In genomic region chr7:75876126-75876881, GRCh38 we compare ENCODE assay signal across 18 cellular contexts. TPM values are rescaled to one million over a fixed set of nuclear protein-coding genes. Genes with fewer than 3 reads are reported as not detected.
DNase-seq lines count a peak whose midpoint lies in the region; ATAC-seq and TF ChIP-seq lines count a peak whose summit lies in the region.
"Had no signal": no experiment of that assay in that cellular context is flagged by ENCODE, and none has a peak within 500 bp of the region (broad histone marks: within the 10 kb centered on the region; RNA-seq: fewer than 3 reads in every experiment).

No MANE protein-coding gene starts in this region.

- CTCF ChIA-PET in mammary epithelial cell (lab: Charles Lee; ENCODE audit: low non-redundant PET) (no interaction called here), A673 (lab: Charles Lee) (no interaction called here)
- CTCF ChIA-PET in activated CD4-positive, alpha-beta memory T cell treated with anti-CD3 and anti-CD28 coated beads for 36 hours (lab: Charles Lee): interaction anchor here (1.1 to 1.2 kb wide), 2 partner anchors 9 to 144 kb away, joined by 3 to 5 read pairs; no protein-coding TSS in a partner anchor

- no TSS peak for BruUV-seq in mammary epithelial cell (replicated peaks; lab: Mats Ljungman, UMichigan)
- no TSS peak for BruUV-seq in A673 (replicated peaks; lab: Mats Ljungman, UMichigan)

- no peak overlapping the region for H3K4me3 Mint-ChIP-seq in GM23338
- H3K4me3 Mint-ChIP-seq in neural crest cell: peak overlapping the region; percentile 51
- H3K4me3 Mint-ChIP-seq in activated CD4-positive, alpha-beta memory T cell treated with anti-CD3 and anti-CD28 coated beads for 36 hours: no peak overlapping the region
- H3K4me3 Mint-ChIP-seq: activated CD8-positive, alpha-beta T cell treated with anti-CD3 and anti-CD28 coated beads, Interleukin-2, amount 10 ng/mL, durations not matched to agents 7 days and 5 days had no signal

- peaks cover 18% of the 10 kb centered on the region for H3K79me2 ChIP-seq in GM23338 (replicated peaks; ENCODE audit: insufficient read depth)
- H3K79me2 ChIP-seq in mammary epithelial cell (ENCODE audit: insufficient read depth, low read length): peaks cover 22% of the 10 kb centered on the region

- H3K9me3 ChIP-seq in mammary epithelial cell (replicated peaks; ENCODE audit: insufficient read depth, low read length) (no peaks in the 10 kb centered on the region), A673 (ENCODE audit: low read depth, low read length, poor library complexity, severe bottlenecking) (no peaks in the 10 kb centered on the region)
- H3K9me3 ChIP-seq: gastrocnemius medialis, left ventricle myocardium inferior had no signal

- H3K4me3 ChIP-seq in GM23338 (no peak overlapping the region), mammary epithelial cell (replicated peaks in 1 of 3; ENCODE audit: insufficient read depth in 1 of 3, low read depth in 2 of 3, low read length in 3 of 3) (no peak overlapping the region), A673 (ENCODE audit: low read depth, low read length, poor library complexity, severe bottlenecking) (no peak overlapping the region)
- H3K4me3 ChIP-seq: coronary artery, gastrocnemius medialis, left ventricle myocardium inferior had no signal

- H3K9me3 Mint-ChIP-seq in GM23338 (no peaks in the 10 kb centered on the region), neural crest cell (no peaks in the 10 kb centered on the region)
- no peaks in the 10 kb centered on the region for H3K9me3 Mint-ChIP-seq in activated CD4-positive, alpha-beta memory T cell treated with anti-CD3 and anti-CD28 coated beads for 36 hours
- H3K9me3 Mint-ChIP-seq: activated naive CD4-positive, alpha-beta T cell treated with anti-CD3 and anti-CD28 coated beads, Interleukin-2, amount 50 U/mL, for 72 hours had no signal

- H3K4me1 ChIP-seq in GM23338 (ENCODE audit: insufficient read depth) (peaks cover 16% of the 10 kb centered on the region), mammary epithelial cell (ENCODE audit: insufficient read depth, low read length) (peaks cover 18% of the 10 kb centered on the region), A673 (ENCODE audit: insufficient read depth, low read length, poor library complexity, severe bottlenecking) (peaks cover 24% of the 10 kb centered on the region)

- peak overlapping the region; percentile 83; the same call in 1 of the 2 replicates for H2AFZ ChIP-seq in GM23338
- peak overlapping the region; percentile 55 for H2AFZ ChIP-seq in mammary epithelial cell (ENCODE audit: low read depth, low read length)

- H3K4me2 ChIP-seq in GM23338: no peak overlapping the region
- H3K4me2 ChIP-seq in mammary epithelial cell (ENCODE audit: insufficient read depth, low read depth, low read length): peak overlapping the region; percentile 65

- H3K27ac Mint-ChIP-seq in GM23338 (peak overlapping the region; percentile 31; the same call in 1 of the 2 replicates), neural crest cell (ENCODE audit: unreplicated experiment) (no peak overlapping the region)
- no peak overlapping the region for H3K27ac Mint-ChIP-seq in activated CD4-positive, alpha-beta memory T cell treated with anti-CD3 and anti-CD28 coated beads for 36 hours
- H3K27ac Mint-ChIP-seq: activated CD8-positive, alpha-beta T cell treated with anti-CD3 and anti-CD28 coated beads, Interleukin-2, amount 10 ng/mL, durations not matched to agents 7 days and 5 days; activated naive CD4-positive, alpha-beta T cell treated with anti-CD3 and anti-CD28 coated beads, Interleukin-2, amount 50 U/mL, for 72 hours; progenitor cell of endocrine pancreas had no signal

- dilution Hi-C loops in mammary epithelial cell (cut with HindIII; ENCODE audit: low sequenced_read_pairs): loop anchor here (5.0 kb wide), 1 partner anchor 86 kb away; no protein-coding TSS in a partner anchor

- H3K36me3 ChIP-seq in GM23338 (ENCODE audit: insufficient read depth): no peaks in the 10 kb centered on the region
- peaks cover under 1% of the 10 kb centered on the region for H3K36me3 ChIP-seq in mammary epithelial cell (ENCODE audit: insufficient read depth, low read length)
- peaks cover 2% of the 10 kb centered on the region for H3K36me3 ChIP-seq in A673 (ENCODE audit: insufficient read depth, low read length, poor library complexity, severe bottlenecking)

- intact Hi-C loops in mammary epithelial cell (cut with micrococcal nuclease): loop anchor here (5.0 kb wide), 1 partner anchor 426 kb away; the partner anchor contains the start of gene HSPB1
- intact Hi-C loops in activated CD4-positive, alpha-beta memory T cell treated with anti-CD3 and anti-CD28 coated beads for 36 hours (cut with micrococcal nuclease): no loop called here
- intact Hi-C loops in A673 (cut with micrococcal nuclease; ENCODE audit: unreplicated experiment): no loop called here

- TF ChIP-seq CTCF in GM23338 (conservative IDR thresholded peaks at IDR 0.05; ENCODE audit: low read depth in 2 of 2) (no peak), mammary epithelial cell (conservative IDR thresholded peaks at IDR 0.05 in 1 of 2, IDR thresholded peaks at IDR 0.05 in 1 of 2; ENCODE audit: extremely low read depth in 1 of 2, insufficient read depth in 1 of 2, low read depth in 1 of 2, low read length in 2 of 2) (no peak), neural crest cell (conservative IDR thresholded peaks at IDR 0.05) (no peak), A673 (conservative IDR thresholded peaks at IDR 0.05; ENCODE audit: low read depth, low read length) (no peak)

- POLR2A ChIA-PET in activated CD4-positive, alpha-beta memory T cell treated with anti-CD3 and anti-CD28 coated beads for 36 hours (lab: Charles Lee): no interaction called here
- POLR2A ChIA-PET in A673 (lab: Charles Lee; ENCODE audit: low non-redundant PET): no interaction called here

- no peaks in the 10 kb centered on the region for H3K9me2 ChIP-seq in GM23338 (ENCODE audit: insufficient read depth)

- peaks cover 7% of the 10 kb centered on the region; the same call in 1 of the 2 replicates for H3F3A ChIP-seq in GM23338 (replicated peaks; ENCODE audit: low read depth)

- H3K27me3 Mint-ChIP-seq in GM23338 (ENCODE audit: insufficient read depth, low read depth, poor library complexity) (peaks cover 5% of the 10 kb centered on the region), neural crest cell (ENCODE audit: low read depth) (no peaks in the 10 kb centered on the region)
- H3K27me3 Mint-ChIP-seq in activated CD4-positive, alpha-beta memory T cell treated with anti-CD3 and anti-CD28 coated beads for 36 hours: no peaks in the 10 kb centered on the region
- H3K27me3 Mint-ChIP-seq: progenitor cell of endocrine pancreas had no signal

- H3K4me1 Mint-ChIP-seq in GM23338: peaks cover 22% of the 10 kb centered on the region
- peaks cover 33% of the 10 kb centered on the region for H3K4me1 Mint-ChIP-seq in neural crest cell
- H3K4me1 Mint-ChIP-seq in activated CD4-positive, alpha-beta memory T cell treated with anti-CD3 and anti-CD28 coated beads for 36 hours (ENCODE audit: low read depth): peaks cover 22% of the 10 kb centered on the region

- H4K20me1 ChIP-seq in GM23338 (replicated peaks; ENCODE audit: insufficient read depth): peaks cover 5% of the 10 kb centered on the region; the same call in 1 of the 2 replicates
- no peaks in the 10 kb centered on the region for H4K20me1 ChIP-seq in mammary epithelial cell (ENCODE audit: insufficient read depth, low read length)

- H3K36me3 Mint-ChIP-seq in GM23338 (ENCODE audit: low read depth) (peaks cover 15% of the 10 kb centered on the region), neural crest cell (ENCODE audit: low read depth) (no peaks in the 10 kb centered on the region)
- H3K36me3 Mint-ChIP-seq in activated CD4-positive, alpha-beta memory T cell treated with anti-CD3 and anti-CD28 coated beads for 36 hours: peaks cover 12% of the 10 kb centered on the region

- H3K9ac ChIP-seq in mammary epithelial cell (ENCODE audit: insufficient read depth, low read length): peak overlapping the region; percentile 60

- ATAC-seq in GM23338: no peak
- ATAC-seq in left lobe of liver: no peak
- no peak for ATAC-seq in HG03439 (IDR thresholded peaks at IDR 0.05; ENCODE audit: unreplicated experiment)
- ATAC-seq: activated CD8-positive, alpha-beta T cell treated with anti-CD3 and anti-CD28 coated beads, Interleukin-2, amount 10 ng/mL, durations not matched to agents 7 days and 5 days; activated naive CD4-positive, alpha-beta T cell treated with anti-CD3 and anti-CD28 coated beads, Interleukin-2, amount 50 U/mL, for 72 hours; gastrocnemius medialis had no signal

- 70% methylated on average over 11 of the region's 11 CpGs for WGBS in mammary epithelial cell (ENCODE audit: low coverage, missing lambda C conversion rate)

- in situ Hi-C loops in mammary epithelial cell (cut with MboI; ENCODE audit: low sequenced_read_pairs in 2 of 2): no loop called here

- no peaks in the 10 kb centered on the region for H3K27me3 ChIP-seq in GM23338 (ENCODE audit: insufficient read depth)
- no peaks in the 10 kb centered on the region for H3K27me3 ChIP-seq in mammary epithelial cell (ENCODE audit: insufficient read depth, low read length)
- H3K27me3 ChIP-seq in A673 (replicated peaks; ENCODE audit: insufficient read depth, low read depth, low read length, poor library complexity): no peaks in the 10 kb centered on the region
- H3K27me3 ChIP-seq: gastrocnemius medialis had no signal

- no peak for DNase-seq in GM23338 (ENCODE audit: low spot score)
- peak; percentile 72 for DNase-seq in NOMO-1 treated with DMSO at 0.1 percent for 48 hours (lab: John Stamatoyannopoulos, UW; ENCODE audit: unreplicated experiment)
- DNase-seq in mammary epithelial cell: no peak
- DNase-seq in neural crest cell (ENCODE audit: low read depth, low spot score): no peak
- DNase-seq in activated CD4-positive, alpha-beta memory T cell treated with anti-CD3 and anti-CD28 coated beads for 36 hours: no peak
- no peak for DNase-seq in A673 (ENCODE audit: low spot score)
- DNase-seq in left lobe of liver (ENCODE audit: low spot score): no peak
- DNase-seq: activated CD8-positive, alpha-beta T cell treated with anti-CD3 and anti-CD28 coated beads, Interleukin-2, amount 10 ng/mL, durations not matched to agents 7 days and 5 days; activated T-cell treated with anti-CD3 and anti-CD28 coated beads, Interleukin-2, amount 50 U/mL, for 48 hours; gastrocnemius medialis; left ventricle myocardium inferior; NCI-H510A treated with DMSO at 0.1 percent for 48 hours; T-helper 1 cell had no signal

- H3K27ac ChIP-seq in GM23338 (ENCODE audit: low read depth) (no peak overlapping the region), mammary epithelial cell (ENCODE audit: insufficient read depth, low read depth, low read length) (peak overlapping the region; percentile 66), A673 (ENCODE audit: low read depth, low read length, poor library complexity, severe bottlenecking) (no peak overlapping the region)
- H3K27ac ChIP-seq: coronary artery, gastrocnemius medialis, left ventricle myocardium inferior, VCaP had no signal

RNA-seq across cellular contexts. Expression of gene RHBDD2, which starts 2.5 kb away (rescaled TPM):
- total RNA-seq in GM23338 (2014; rRNA removed; shearing (Covaris generic)): 24.2 and 25.7 TPM in 2 replicates
- polyA plus RNA-seq in GM23338 (2016; fragmentation: Nextera tagmentation; extraction: Ambion mirVana): 21.4 and 23.1 TPM in 2 replicates
- 10 to 100 TPM; 51.9 to 52.0 TPM for total RNA-seq in mammary epithelial cell
- polyA plus RNA-seq in mammary epithelial cell: 50.8 TPM
- 39.9 TPM for polyA minus RNA-seq in mammary epithelial cell
- total RNA-seq in neural crest cell: 80.2 and 80.5 TPM in 2 replicates
- 10 to 100 TPM; 30.1 to 31.9 TPM for total RNA-seq in activated CD4-positive, alpha-beta memory T cell treated with anti-CD3 and anti-CD28 coated beads for 36 hours
- 86.5 and 89.4 TPM in 2 replicates for total RNA-seq in A673 (2021)
- 32.9 TPM for total RNA-seq in left lobe of liver

RNA-seq across cellular contexts. Expression of gene POR, which starts 38.7 kb away (rescaled TPM):
- 126 and 164 TPM in 2 replicates for total RNA-seq in GM23338 (2014; rRNA removed; shearing (Covaris generic))
- polyA plus RNA-seq in GM23338 (2016; fragmentation: Nextera tagmentation; extraction: Ambion mirVana): 126 and 137 TPM in 2 replicates
- 10 to 100 TPM; 61.2 to 67.9 TPM for total RNA-seq in mammary epithelial cell
- 36.1 TPM for polyA plus RNA-seq in mammary epithelial cell
- polyA minus RNA-seq in mammary epithelial cell: 145 TPM
- total RNA-seq in neural crest cell: 123 and 126 TPM in 2 replicates
- 10 to 100 TPM; 28.9 to 35.2 TPM for total RNA-seq in activated CD4-positive, alpha-beta memory T cell treated with anti-CD3 and anti-CD28 coated beads for 36 hours
- 99.3 and 104 TPM in 2 replicates for total RNA-seq in A673 (2021)
- 741 TPM for total RNA-seq in left lobe of liver
